23 cellular contexts compared by ENCODE assay signal in the genomic region with DNA sequence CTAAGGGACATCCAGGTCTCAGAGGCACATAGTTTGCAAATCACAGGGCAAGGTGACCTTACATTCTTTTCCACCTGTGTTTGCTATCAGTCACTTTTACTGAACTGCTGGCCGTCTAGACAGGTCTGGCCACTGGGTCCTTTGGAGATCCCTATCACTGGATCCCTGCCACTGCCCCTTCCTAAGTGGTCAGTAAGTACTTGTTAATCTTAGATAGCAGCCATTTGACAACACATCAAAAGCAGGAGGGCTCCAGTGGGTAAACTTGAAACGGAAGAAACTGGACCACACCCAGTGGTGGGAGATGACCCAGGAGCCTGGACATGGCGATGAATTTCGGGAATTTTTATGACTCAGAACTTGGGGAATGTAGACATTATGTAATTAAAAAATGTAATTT. TPM values are rescaled to one million over a fixed set of nuclear protein-coding genes. Genes with fewer than 3 reads are reported as not detected.
DNase-seq lines count a peak whose midpoint lies in the region; ATAC-seq lines count a peak whose summit lies in the region.
"Had no signal": no experiment of that assay in that cellular context is flagged by ENCODE, and none has a peak within 500 bp of the region (broad histone marks: within the 10 kb centered on the region; RNA-seq: fewer than 3 reads in every experiment).

No MANE protein-coding gene starts in this region.

- in situ Hi-C loops in Caki2 (cut with HindIII; ENCODE audit: low pct_unique_long_range_greater_than_20kb, low sequenced_read_pairs) = no loop called here

- no peaks in the 10 kb centered on the region for H3K4me1 ChIP-seq in mesendoderm (ENCODE audit: control insufficient read depth, low read depth, low read length)

- H3K79me2 ChIP-seq in mesendoderm (ENCODE audit: control insufficient read depth, insufficient read depth, low read length) = no peaks in the 10 kb centered on the region

- WGBS in mesendoderm (ENCODE audit: extremely low coverage, insufficient coverage, low lambda C conversion rate) = 100% methylated on average over 1 of the region's 4 CpGs

- DNase-seq in Caki2 (ENCODE audit: low read depth) (peak; percentile 16), HS-5 (ENCODE audit: low read depth) (peak; percentile 41), SW480 (ENCODE audit: low spot score) (peak; percentile 62), mesendoderm (peak; percentile 17), SIG-M5 treated with dmso at 0.1 percent for 504 hours (lab: John Stamatoyannopoulos, UW; ENCODE audit: unreplicated experiment) (no peak), NCI-H146 (lab: John Stamatoyannopoulos, UW) (no peak), amygdala (lab: John Stamatoyannopoulos, UW) (no peak)
- DNase-seq: activated CD4-positive, alpha-beta T cell treated with anti-CD3 and anti-CD28 coated beads, Interleukin-2, amount 50 U/mL, for 4 hours; activated CD4-positive, CD25-positive, alpha-beta regulatory T cell; C1 segment of cervical spinal cord; caudate nucleus; dermis blood vessel endothelial cell; naive thymus-derived CD8-positive, alpha-beta T cell; NCI-H187; NCI-H69; ovary; retina; Right ventricle myocardium superior; stimulated activated CD4-positive, alpha-beta T cell treated with anti-CD3 and anti-CD28 coated beads, Interleukin-2, amount 100 ng/mL, for 48 hours had no signal

- no peak overlapping the region for H3K18ac ChIP-seq in mesendoderm (ENCODE audit: low read length)

- H3K27ac ChIP-seq in mesendoderm (ENCODE audit: low read depth, low read length) = no peak overlapping the region
- H3K27ac ChIP-seq: ovary had no signal

- no peaks in the 10 kb centered on the region for H3K79me1 ChIP-seq in mesendoderm (ENCODE audit: low read length)

- H3K9ac ChIP-seq in mesendoderm (ENCODE audit: low read length) = no peak overlapping the region

- H4K8ac ChIP-seq in mesendoderm (ENCODE audit: low read depth, low read length) = no peak overlapping the region

- no peak overlapping the region for H2BK15ac ChIP-seq in mesendoderm (replicated peaks; ENCODE audit: low read depth)

- H3K23ac ChIP-seq in mesendoderm (ENCODE audit: low read length) = no peak overlapping the region

- H4K5ac ChIP-seq in mesendoderm (ENCODE audit: low read length) = no peak overlapping the region

- no peak overlapping the region for H2AK5ac ChIP-seq in mesendoderm (ENCODE audit: low read length)

- no peaks in the 10 kb centered on the region for H3K36me3 ChIP-seq in mesendoderm (ENCODE audit: control insufficient read depth, insufficient read depth, low read length)
- H3K36me3 ChIP-seq: ovary had no signal

- no peak overlapping the region for H3K4me2 ChIP-seq in mesendoderm (ENCODE audit: low read length)

- no peaks in the 10 kb centered on the region for H3K27me3 ChIP-seq in mesendoderm (ENCODE audit: insufficient read depth, low read length, poor library complexity)
- H3K27me3 ChIP-seq: ovary had no signal

- H2BK120ac ChIP-seq in mesendoderm (ENCODE audit: low read depth, low read length) = no peak overlapping the region

- H2BK5ac ChIP-seq in mesendoderm (ENCODE audit: low read length) = no peak overlapping the region

- no peak overlapping the region for H3K4ac ChIP-seq in mesendoderm (ENCODE audit: low read depth, low read length)

- ATAC-seq in HG03039 (IDR thresholded peaks at IDR 0.05; ENCODE audit: unreplicated experiment) = no peak
- ATAC-seq: activated naive CD4-positive, alpha-beta T cell treated with anti-CD3 and anti-CD28 coated beads, Interleukin-2, amount 50 U/mL, for 72 hours; naive thymus-derived CD8-positive, alpha-beta T cell; stimulated activated memory B cell treated with anti-CD40 and anti-IgM and Interleukin-4, amounts not matched to agents 10 μg/mL and 1 μg/mL and 100 μg/mL, for 72 hours had no signal

- H3K56ac ChIP-seq in mesendoderm (ENCODE audit: low read length) = no peak overlapping the region

- H3K4me3 ChIP-seq in mesendoderm (ENCODE audit: low read length) = no peak overlapping the region
- H3K4me3 ChIP-seq: ovary had no signal

RNA-seq across cellular contexts. Expression of gene RASGRP1, which starts 28.9 kb away (rescaled TPM):
- 0.30 and 2.5 TPM in 2 replicates for total RNA-seq in Caki2 (2014; rRNA removed; shearing (Covaris generic); ENCODE audit: low replicate concordance)
- polyA plus RNA-seq in mesendoderm (2013, experiment 1 of 2) = 0.32 TPM
- 0.42 TPM for polyA plus RNA-seq in mesendoderm (2013, experiment 2 of 2)
- total RNA-seq: G401 had no signal

Comparison
In these comparisons a context has a peak if more than half of its experiments do, and no peak if none do; other contexts are left out.
1. DNase-seq: peak in Caki2 (single experiment), HS-5 (single experiment), SW480 (single experiment) and mesendoderm (single experiment); none in SIG-M5 treated with dmso at 0.1 percent for 504 hours (single experiment), NCI-H146 (single experiment) and amygdala (0 of 56).